In the genomic region with DNA sequence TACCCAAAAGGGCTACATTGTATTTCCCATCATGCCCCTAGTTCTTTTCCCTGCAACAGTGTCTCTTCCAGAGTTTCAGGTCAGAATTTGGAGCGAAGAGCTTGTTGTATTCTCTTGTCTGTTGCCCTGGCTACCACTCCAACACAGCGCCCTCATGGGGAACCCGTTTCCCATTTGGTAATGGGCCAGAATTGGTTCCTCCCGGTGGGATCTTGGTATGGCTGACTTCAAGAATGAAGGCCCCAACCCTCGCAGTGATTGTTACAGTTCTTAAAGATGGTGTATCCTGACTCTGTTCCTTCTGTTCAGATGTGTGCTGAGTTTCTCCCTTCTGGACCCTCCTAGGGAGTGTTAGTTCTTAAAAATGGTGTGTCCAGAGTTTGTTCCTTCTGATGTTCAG, we compare ENCODE assay signal across 11 cellular contexts.
"Had no signal": no experiment of that assay in that cellular context is flagged by ENCODE, and none has a peak within 500 bp of the region (broad histone marks: within the 10 kb centered on the region; RNA-seq: fewer than 3 reads in every experiment).

No MANE protein-coding gene starts in this region.

- H2AFZ ChIP-seq: GM23248, GM23338 had no signal

- H3K36me3 ChIP-seq: HAP-1 had no signal

- DNase-seq: GM23248, GOT3, H7, H9, HCEC 1CT, HFFc6 had no signal

- FAIRE-seq: H1, H54 had no signal

- H3K9me3 ChIP-seq: HAP-1 had no signal

- ATAC-seq: GM23338, HCT116 had no signal

- H3K4me1 ChIP-seq: HAP-1 had no signal

- H3K9ac ChIP-seq: GM23248 had no signal

- H3K4me2 ChIP-seq: GM23338 had no signal

- H3K4me3 ChIP-seq: GM23248, GM23338, HAP-1 had no signal

- H3K27ac ChIP-seq: GM23248 had no signal
